Comparison of ENCODE assay signal across 9 cellular contexts in the genomic region with DNA sequence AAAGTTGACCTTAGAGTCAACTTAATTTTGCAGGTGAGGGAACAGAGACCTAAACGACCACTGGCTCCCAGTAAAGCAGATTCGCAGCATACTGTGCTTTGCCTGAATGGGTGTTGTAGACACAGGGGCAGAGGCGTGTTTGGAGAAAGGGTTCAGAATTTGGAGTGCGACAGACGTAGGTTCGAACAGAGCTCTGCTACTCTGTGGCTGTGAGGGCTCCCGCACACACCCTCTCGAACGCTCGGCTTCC. TPM values are rescaled to one million over a fixed set of nuclear protein-coding genes. Genes with fewer than 3 reads are reported as not detected.
DNase-seq lines count a peak whose midpoint lies in the region; ATAC-seq, FAIRE-seq and TF ChIP-seq lines count a peak whose summit lies in the region.
"Had no signal": no experiment of that assay in that cellular context is flagged by ENCODE, and none has a peak within 500 bp of the region (broad histone marks: within the 10 kb centered on the region; RNA-seq: fewer than 3 reads in every experiment).

No MANE protein-coding gene starts in this region.

- peak overlapping the region; percentile 33 for H3K4me3 Mint-ChIP-seq in T-helper 1 cell treated with Interleukin-12 subunit alpha and Interleukin-12 subunit beta and Interleukin-4 antibody, amounts not matched to agents 30 μg/mL and 1 μg/mL, for 36 hours
- peak overlapping the region; percentile 71 for H3K4me3 Mint-ChIP-seq in activated naive CD8-positive, alpha-beta T cell treated with anti-CD3 and anti-CD28 coated beads, Interleukin-2, amount 10 ng/mL, durations not matched to agents 7 days and 5 days

- no peaks in the 10 kb centered on the region for H3K9me3 ChIP-seq in kidney (ENCODE audit: control insufficient read depth in 1 of 2, low read length in 2 of 2)
- no peaks in the 10 kb centered on the region for H3K9me3 ChIP-seq in stomach smooth muscle (ENCODE audit: control insufficient read depth in 2 of 2, low read length in 2 of 2)

- POLR2A ChIA-PET in activated naive CD8-positive, alpha-beta T cell treated with anti-CD3 and anti-CD28 coated beads, Interleukin-2, amount 10 ng/mL, durations not matched to agents 7 days and 5 days (lab: Charles Lee): interaction anchor here (0.7 to 1.1 kb wide), 2 partner anchors 15 to 32 kb away, joined by 3 to 5 read pairs; a partner anchor contains a TSS

- H3K36me3 ChIP-seq in kidney (ENCODE audit: control insufficient read depth in 1 of 2, insufficient read depth in 2 of 2, low read length in 2 of 2): no peaks in the 10 kb centered on the region
- H3K36me3 ChIP-seq in stomach smooth muscle (ENCODE audit: control insufficient read depth in 2 of 2, insufficient read depth in 2 of 2, low read length in 2 of 2): no peaks in the 10 kb centered on the region

- intact Hi-C loops in kidney (cut with DNase I): no loop called here

- H3K9me3 Mint-ChIP-seq in T-helper 1 cell treated with Interleukin-12 subunit alpha and Interleukin-12 subunit beta and Interleukin-4 antibody, amounts not matched to agents 30 μg/mL and 1 μg/mL, for 36 hours: no peaks in the 10 kb centered on the region
- H3K9me3 Mint-ChIP-seq in activated naive CD8-positive, alpha-beta T cell treated with anti-CD3 and anti-CD28 coated beads, Interleukin-2, amount 10 ng/mL, durations not matched to agents 7 days and 5 days: no peaks in the 10 kb centered on the region

- peak overlapping the region; percentile 59 to 62 for H3K4me3 ChIP-seq in kidney (ENCODE audit: low read length in 2 of 2)
- H3K4me3 ChIP-seq in stomach smooth muscle (ENCODE audit: low read length in 2 of 2): peak overlapping the region; percentile 62 to 76

- H3K36me3 Mint-ChIP-seq in T-helper 1 cell treated with Interleukin-12 subunit alpha and Interleukin-12 subunit beta and Interleukin-4 antibody, amounts not matched to agents 30 μg/mL and 1 μg/mL, for 36 hours (ENCODE audit: low read depth): no peaks in the 10 kb centered on the region
- H3K36me3 Mint-ChIP-seq in activated naive CD8-positive, alpha-beta T cell treated with anti-CD3 and anti-CD28 coated beads, Interleukin-2, amount 10 ng/mL, durations not matched to agents 7 days and 5 days: no peaks in the 10 kb centered on the region

- H3K9ac ChIP-seq in kidney (ENCODE audit: low read length in 2 of 2) (no peak overlapping the region), stomach smooth muscle (ENCODE audit: low read length in 2 of 2) (peak overlapping the region; percentile 80)

- peaks cover 6% of the 10 kb centered on the region for H3K4me1 Mint-ChIP-seq in T-helper 1 cell treated with Interleukin-12 subunit alpha and Interleukin-12 subunit beta and Interleukin-4 antibody, amounts not matched to agents 30 μg/mL and 1 μg/mL, for 36 hours (ENCODE audit: low read depth)
- peaks cover 7% of the 10 kb centered on the region for H3K4me1 Mint-ChIP-seq in activated naive CD8-positive, alpha-beta T cell treated with anti-CD3 and anti-CD28 coated beads, Interleukin-2, amount 10 ng/mL, durations not matched to agents 7 days and 5 days

- no peaks in the 10 kb centered on the region for H3K27me3 ChIP-seq in stomach smooth muscle (ENCODE audit: control insufficient read depth in 1 of 2, insufficient read depth in 2 of 2, low read length in 2 of 2)

- FAIRE-seq in kidney (lab: Jason Lieb, UNC): no peak
- FAIRE-seq: A204.1 had no signal

- no peak for ATAC-seq in activated naive CD8-positive, alpha-beta T cell treated with anti-CD3 and anti-CD28 coated beads, Interleukin-2, amount 10 ng/mL, durations not matched to agents 7 days and 5 days (ENCODE audit: low read depth)
- ATAC-seq in HG02870 (IDR thresholded peaks at IDR 0.05; ENCODE audit: unreplicated experiment): no peak

- H3K27ac ChIP-seq in kidney (ENCODE audit: low read depth in 2 of 2, low read length in 2 of 2): peak overlapping the region; percentile 83 to 90
- no peak overlapping the region for H3K27ac ChIP-seq in stomach smooth muscle (ENCODE audit: low read length)

- TF ChIP-seq CTCF in kidney (IDR thresholded peaks at IDR 0.05; ENCODE audit: borderline replicate concordance, extremely low read depth, insufficient read depth): no peak

- H3K4me1 ChIP-seq in kidney (ENCODE audit: control insufficient read depth in 1 of 2, insufficient read depth in 1 of 2, low read depth in 1 of 2, low read length in 2 of 2) (peaks cover 0 to 4% of the 10 kb centered on the region in 2 donors), stomach smooth muscle (ENCODE audit: control insufficient read depth, insufficient read depth, low read length) (peaks cover 14% of the 10 kb centered on the region)

- DNase-seq in T-helper 1 cell (no peak), kidney (no peak), cerebellum (ENCODE audit: low spot score) (no peak), NCI-H748 treated with DMSO at 0.1 percent for 48 hours (lab: John Stamatoyannopoulos, UW) (no peak)
- no peak for DNase-seq in activated naive CD8-positive, alpha-beta T cell treated with anti-CD3 and anti-CD28 coated beads, Interleukin-2, amount 10 ng/mL, durations not matched to agents 7 days and 5 days

- no peaks in the 10 kb centered on the region for H3K27me3 Mint-ChIP-seq in T-helper 1 cell treated with Interleukin-12 subunit alpha and Interleukin-12 subunit beta and Interleukin-4 antibody, amounts not matched to agents 30 μg/mL and 1 μg/mL, for 36 hours (ENCODE audit: low read depth)
- H3K27me3 Mint-ChIP-seq in activated naive CD8-positive, alpha-beta T cell treated with anti-CD3 and anti-CD28 coated beads, Interleukin-2, amount 10 ng/mL, durations not matched to agents 7 days and 5 days: no peaks in the 10 kb centered on the region

- no peak overlapping the region for H3K27ac Mint-ChIP-seq in T-helper 1 cell treated with Interleukin-12 subunit alpha and Interleukin-12 subunit beta and Interleukin-4 antibody, amounts not matched to agents 30 μg/mL and 1 μg/mL, for 36 hours
- peak overlapping the region; percentile 50 for H3K27ac Mint-ChIP-seq in activated naive CD8-positive, alpha-beta T cell treated with anti-CD3 and anti-CD28 coated beads, Interleukin-2, amount 10 ng/mL, durations not matched to agents 7 days and 5 days

RNA-seq across cellular contexts. Expression of a gene that starts 0.2 kb away (rescaled TPM):
- total RNA-seq in activated naive CD8-positive, alpha-beta T cell treated with anti-CD3 and anti-CD28 coated beads, Interleukin-2, amount 10 ng/mL, durations not matched to agents 7 days and 5 days: not detected
- total RNA-seq in kidney (not detected), cerebellum (not detected)
- polyA plus RNA-seq in kidney (ENCODE audit: insufficient read depth, low read depth, low replicate concordance): not detected

RNA-seq across cellular contexts. Expression of a gene that starts 31.8 kb away (rescaled TPM):
- total RNA-seq in activated naive CD8-positive, alpha-beta T cell treated with anti-CD3 and anti-CD28 coated beads, Interleukin-2, amount 10 ng/mL, durations not matched to agents 7 days and 5 days: 10 to 100 TPM; 34.6 to 38.0 TPM
- 32.8 TPM for total RNA-seq in kidney
- polyA plus RNA-seq in kidney (ENCODE audit: insufficient read depth, low read depth, low replicate concordance): 80.1 TPM
- 20.1 TPM for total RNA-seq in cerebellum

RNA-seq across cellular contexts. Expression of a gene that starts 32.0 kb away (rescaled TPM):
- 10 to 100 TPM; 27.4 to 29.9 TPM for total RNA-seq in activated naive CD8-positive, alpha-beta T cell treated with anti-CD3 and anti-CD28 coated beads, Interleukin-2, amount 10 ng/mL, durations not matched to agents 7 days and 5 days
- 16.8 TPM for total RNA-seq in kidney
- polyA plus RNA-seq in kidney (ENCODE audit: insufficient read depth, low read depth, low replicate concordance): 4.7 TPM
- total RNA-seq in cerebellum: 27.5 TPM

Comparison
In these comparisons a context has a peak if more than half of its experiments do, and no peak if none do; other contexts are left out.
1. H3K9ac ChIP-seq: peak in stomach smooth muscle (2 of 2); none in kidney (0 of 2).